ENCODE assay signal across 11 cellular contexts in genomic region chr7:129122086-129122750, GRCh38. TPM values are rescaled to one million over a fixed set of nuclear protein-coding genes. Genes with fewer than 3 reads are reported as not detected.
DNase-seq lines count a peak whose midpoint lies in the region; ATAC-seq and TF ChIP-seq lines count a peak whose summit lies in the region.
"Had no signal": no experiment of that assay in that cellular context is flagged by ENCODE, and none has a peak within 500 bp of the region (broad histone marks: within the 10 kb centered on the region; RNA-seq: fewer than 3 reads in every experiment).

No MANE protein-coding gene starts in this region.

- H3K27me3 ChIP-seq in GM06990 (replicated peaks; ENCODE audit: control insufficient read depth, insufficient read depth, low read length), result no peaks in the 10 kb centered on the region

- peaks cover 28% of the 10 kb centered on the region for H3K4me1 Mint-ChIP-seq in activated CD4-positive, alpha-beta memory T cell treated with anti-CD3 and anti-CD28 coated beads for 36 hours (ENCODE audit: low read depth)

- TF ChIP-seq CTCF in GM06990 (IDR thresholded peaks at IDR 0.05; ENCODE audit: insufficient read depth, low read length, poor library complexity, severe bottlenecking), result no peak

- peaks cover 22% of the 10 kb centered on the region for H3K9me3 Mint-ChIP-seq in activated CD4-positive, alpha-beta memory T cell treated with anti-CD3 and anti-CD28 coated beads for 36 hours

- H3K4me3 Mint-ChIP-seq in activated CD4-positive, alpha-beta memory T cell treated with anti-CD3 and anti-CD28 coated beads for 36 hours, result no peak overlapping the region

- peak; percentile 31 for ATAC-seq in GM19043 (IDR thresholded peaks at IDR 0.05; ENCODE audit: low read depth, unreplicated experiment)
- ATAC-seq in HG02938 (IDR thresholded peaks at IDR 0.05; ENCODE audit: unreplicated experiment), result peak; percentile 59
- ATAC-seq in esophagus mucosa, result no peak

- H3K36me3 Mint-ChIP-seq in activated CD4-positive, alpha-beta memory T cell treated with anti-CD3 and anti-CD28 coated beads for 36 hours, result peaks cover 10% of the 10 kb centered on the region

- no peaks in the 10 kb centered on the region for H3K36me3 ChIP-seq in GM06990 (ENCODE audit: control insufficient read depth, insufficient read depth, low read length)

- DNase-seq in GM06990 (ENCODE audit: extremely low read depth, insufficient read length), result peak; percentile 68
- no peak for DNase-seq in activated CD4-positive, alpha-beta memory T cell treated with anti-CD3 and anti-CD28 coated beads for 36 hours
- DNase-seq in epidermal melanocyte (ENCODE audit: insufficient read length, low spot score), result no peak
- no peak for DNase-seq in NCI-H146 (lab: John Stamatoyannopoulos, UW)
- no peak for DNase-seq in anterior cingulate cortex (lab: John Stamatoyannopoulos, UW)
- DNase-seq: activated CD4-positive, CD25-positive, alpha-beta regulatory T cell treated with anti-CD3 and anti-CD28 coated beads, Interleukin-2, amount 50 U/mL, for 72 hours; Calu3; NCI-H524 had no signal

- CTCF ChIA-PET in activated CD4-positive, alpha-beta memory T cell treated with anti-CD3 and anti-CD28 coated beads for 36 hours (lab: Charles Lee), result interaction anchor here (0.7 to 1.6 kb wide), 5 partner anchors 22 to 96 kb away, joined by 3 to 5 read pairs (median 4); no protein-coding TSS in a partner anchor

- POLR2A ChIA-PET in activated CD4-positive, alpha-beta memory T cell treated with anti-CD3 and anti-CD28 coated beads for 36 hours (lab: Charles Lee), result interaction anchor here (1.2 kb wide), 1 partner anchor 68 kb away, joined by 3 read pairs; the partner anchor contains the start of gene TNPO3

- intact Hi-C loops in activated CD4-positive, alpha-beta memory T cell treated with anti-CD3 and anti-CD28 coated beads for 36 hours (cut with micrococcal nuclease), result loop anchor here (2.0 kb wide), 2 partner anchors 49 to 159 kb away; no protein-coding TSS in a partner anchor

- peaks cover 19% of the 10 kb centered on the region for H3K27me3 Mint-ChIP-seq in activated CD4-positive, alpha-beta memory T cell treated with anti-CD3 and anti-CD28 coated beads for 36 hours

- peak overlapping the region; percentile 72 for H3K27ac Mint-ChIP-seq in activated CD4-positive, alpha-beta memory T cell treated with anti-CD3 and anti-CD28 coated beads for 36 hours

- H3K4me3 ChIP-seq in GM06990 (replicated peaks; ENCODE audit: low read depth, low read length), result no peak overlapping the region

RNA-seq across cellular contexts. Expression of gene TSPAN33, which starts 22.3 kb away (rescaled TPM):
- 1 to 10 TPM; 3.3 to 4.1 TPM for total RNA-seq in activated CD4-positive, alpha-beta memory T cell treated with anti-CD3 and anti-CD28 coated beads for 36 hours
- 1.6 TPM for total RNA-seq in esophagus mucosa
